In the genomic region with DNA sequence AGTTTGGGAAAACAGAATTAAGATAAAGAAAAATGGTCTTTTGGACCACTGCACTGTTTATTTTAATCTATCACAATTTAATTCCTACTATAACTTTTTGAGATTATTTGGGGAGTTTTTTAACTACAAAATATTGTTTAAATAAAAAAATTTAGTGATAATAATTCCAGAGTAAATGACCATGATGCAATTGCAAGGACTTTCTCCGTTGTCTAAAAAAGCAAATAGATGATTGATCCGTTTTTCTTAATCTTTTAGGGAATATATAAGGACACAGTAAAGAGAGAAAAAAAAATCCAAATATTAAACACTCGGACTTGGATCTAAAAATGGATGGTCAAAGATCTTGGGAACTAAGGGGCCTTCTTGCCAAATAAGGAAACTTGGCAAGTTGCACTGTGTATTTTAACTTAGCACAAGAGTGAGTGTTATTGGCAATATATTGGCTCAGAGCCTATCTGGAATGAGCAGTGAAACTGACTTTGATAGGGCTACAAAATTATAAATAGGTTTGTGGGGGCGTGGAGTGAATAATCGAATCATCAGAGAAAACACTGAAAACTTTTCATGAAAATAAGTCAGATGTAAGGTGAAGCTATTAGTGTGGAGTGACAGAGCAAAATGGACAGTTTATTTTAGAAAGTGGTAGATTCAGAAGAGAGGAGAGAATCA, we compare ENCODE assay signal across 1 cellular context.
TF ChIP-seq lines count a peak whose summit lies in the region.

No MANE protein-coding gene starts in this region.

TF ChIP-seq in K562, 482 proteins besides CTCF, POLR2A, EP300 and RAD21 (continued from another document and continues in another):
- TF ChIP-seq, protein P1, sequence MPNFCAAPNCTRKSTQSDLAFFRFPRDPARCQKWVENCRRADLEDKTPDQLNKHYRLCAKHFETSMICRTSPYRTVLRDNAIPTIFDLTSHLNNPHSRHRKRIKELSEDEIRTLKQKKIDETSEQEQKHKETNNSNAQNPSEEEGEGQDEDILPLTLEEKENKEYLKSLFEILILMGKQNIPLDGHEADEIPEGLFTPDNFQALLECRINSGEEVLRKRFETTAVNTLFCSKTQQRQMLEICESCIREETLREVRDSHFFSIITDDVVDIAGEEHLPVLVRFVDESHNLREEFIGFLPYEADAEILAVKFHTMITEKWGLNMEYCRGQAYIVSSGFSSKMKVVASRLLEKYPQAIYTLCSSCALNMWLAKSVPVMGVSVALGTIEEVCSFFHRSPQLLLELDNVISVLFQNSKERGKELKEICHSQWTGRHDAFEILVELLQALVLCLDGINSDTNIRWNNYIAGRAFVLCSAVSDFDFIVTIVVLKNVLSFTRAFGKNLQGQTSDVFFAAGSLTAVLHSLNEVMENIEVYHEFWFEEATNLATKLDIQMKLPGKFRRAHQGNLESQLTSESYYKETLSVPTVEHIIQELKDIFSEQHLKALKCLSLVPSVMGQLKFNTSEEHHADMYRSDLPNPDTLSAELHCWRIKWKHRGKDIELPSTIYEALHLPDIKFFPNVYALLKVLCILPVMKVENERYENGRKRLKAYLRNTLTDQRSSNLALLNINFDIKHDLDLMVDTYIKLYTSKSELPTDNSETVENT (CRISPR knock-in tag; IDR thresholded peaks at IDR 0.05) = no peak
- TF ChIP-seq BCL6 (CRISPR knock-in tag; IDR thresholded peaks at IDR 0.05) = no peak
- TF ChIP-seq PRMT5 (CRISPR knock-in tag; IDR thresholded peaks at IDR 0.05) = no peak
- TF ChIP-seq, protein P2, sequence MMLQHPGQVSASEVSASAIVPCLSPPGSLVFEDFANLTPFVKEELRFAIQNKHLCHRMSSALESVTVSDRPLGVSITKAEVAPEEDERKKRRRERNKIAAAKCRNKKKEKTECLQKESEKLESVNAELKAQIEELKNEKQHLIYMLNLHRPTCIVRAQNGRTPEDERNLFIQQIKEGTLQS (IDR thresholded peaks at IDR 0.05) = peak; percentile 66; the same call in 1 of the 2 replicates
- TF ChIP-seq, protein P2 (CRISPR knock-in tag; conservative IDR thresholded peaks at IDR 0.05) = no peak
- no peak for TF ChIP-seq ZNF699 (CRISPR knock-in tag; IDR thresholded peaks at IDR 0.05; ENCODE audit: insufficient replicate concordance)
- TF ChIP-seq, protein P3, sequence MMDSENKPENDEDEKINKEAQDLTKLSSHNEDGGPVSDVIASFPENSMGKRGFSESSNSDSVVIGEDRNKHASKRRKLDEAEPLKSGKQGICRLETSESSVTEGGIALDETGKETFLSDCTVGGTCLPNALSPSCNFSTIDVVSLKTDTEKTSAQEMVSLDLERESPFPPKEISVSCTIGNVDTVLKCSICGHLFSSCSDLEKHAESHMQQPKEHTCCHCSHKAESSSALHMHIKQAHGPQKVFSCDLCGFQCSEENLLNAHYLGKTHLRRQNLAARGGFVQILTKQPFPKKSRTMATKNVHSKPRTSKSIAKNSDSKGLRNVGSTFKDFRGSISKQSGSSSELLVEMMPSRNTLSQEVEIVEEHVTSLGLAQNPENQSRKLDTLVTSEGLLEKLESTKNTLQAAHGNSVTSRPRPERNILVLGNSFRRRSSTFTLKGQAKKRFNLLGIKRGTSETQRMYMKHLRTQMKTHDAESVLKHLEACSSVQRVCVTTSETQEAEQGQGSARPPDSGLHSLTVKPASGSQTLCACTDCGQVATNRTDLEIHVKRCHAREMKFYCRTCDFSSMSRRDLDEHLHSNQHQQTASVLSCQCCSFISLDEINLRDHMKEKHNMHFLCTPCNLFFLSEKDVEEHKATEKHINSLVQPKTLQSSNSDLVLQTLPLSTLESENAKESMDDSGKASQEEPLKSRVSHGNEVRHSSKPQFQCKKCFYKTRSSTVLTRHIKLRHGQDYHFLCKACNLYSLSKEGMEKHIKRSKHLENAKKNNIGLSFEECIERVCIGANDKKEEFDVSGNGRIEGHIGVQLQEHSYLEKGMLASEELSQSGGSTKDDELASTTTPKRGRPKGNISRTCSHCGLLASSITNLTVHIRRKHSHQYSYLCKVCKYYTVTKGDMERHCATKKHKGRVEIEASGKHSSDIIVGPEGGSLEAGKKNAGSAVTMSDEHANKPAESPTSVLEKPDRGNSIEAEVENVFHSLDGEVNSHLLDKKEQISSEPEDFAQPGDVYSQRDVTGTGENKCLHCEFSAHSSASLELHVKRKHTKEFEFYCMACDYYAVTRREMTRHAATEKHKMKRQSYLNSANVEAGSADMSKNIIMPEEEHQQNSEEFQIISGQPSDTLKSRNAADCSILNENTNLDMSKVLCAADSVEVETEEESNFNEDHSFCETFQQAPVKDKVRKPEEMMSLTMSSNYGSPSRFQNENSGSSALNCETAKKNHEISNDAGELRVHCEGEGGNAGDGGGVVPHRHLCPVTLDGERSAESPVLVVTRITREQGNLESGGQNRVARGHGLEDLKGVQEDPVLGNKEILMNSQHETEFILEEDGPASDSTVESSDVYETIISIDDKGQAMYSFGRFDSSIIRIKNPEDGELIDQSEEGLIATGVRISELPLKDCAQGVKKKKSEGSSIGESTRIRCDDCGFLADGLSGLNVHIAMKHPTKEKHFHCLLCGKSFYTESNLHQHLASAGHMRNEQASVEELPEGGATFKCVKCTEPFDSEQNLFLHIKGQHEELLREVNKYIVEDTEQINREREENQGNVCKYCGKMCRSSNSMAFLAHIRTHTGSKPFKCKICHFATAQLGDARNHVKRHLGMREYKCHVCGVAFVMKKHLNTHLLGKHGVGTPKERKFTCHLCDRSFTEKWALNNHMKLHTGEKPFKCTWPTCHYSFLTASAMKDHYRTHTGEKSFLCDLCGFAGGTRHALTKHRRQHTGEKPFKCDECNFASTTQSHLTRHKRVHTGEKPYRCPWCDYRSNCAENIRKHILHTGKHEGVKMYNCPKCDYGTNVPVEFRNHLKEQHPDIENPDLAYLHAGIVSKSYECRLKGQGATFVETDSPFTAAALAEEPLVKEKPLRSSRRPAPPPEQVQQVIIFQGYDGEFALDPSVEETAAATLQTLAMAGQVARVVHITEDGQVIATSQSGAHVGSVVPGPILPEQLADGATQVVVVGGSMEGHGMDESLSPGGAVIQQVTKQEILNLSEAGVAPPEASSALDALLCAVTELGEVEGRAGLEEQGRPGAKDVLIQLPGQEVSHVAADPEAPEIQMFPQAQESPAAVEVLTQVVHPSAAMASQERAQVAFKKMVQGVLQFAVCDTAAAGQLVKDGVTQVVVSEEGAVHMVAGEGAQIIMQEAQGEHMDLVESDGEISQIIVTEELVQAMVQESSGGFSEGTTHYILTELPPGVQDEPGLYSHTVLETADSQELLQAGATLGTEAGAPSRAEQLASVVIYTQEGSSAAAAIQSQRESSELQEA (IDR thresholded peaks at IDR 0.05; ENCODE audit: low read depth) = no peak
- TF ChIP-seq HLTF (IDR thresholded peaks at IDR 0.05) = no peak
- TF ChIP-seq, protein P4, sequence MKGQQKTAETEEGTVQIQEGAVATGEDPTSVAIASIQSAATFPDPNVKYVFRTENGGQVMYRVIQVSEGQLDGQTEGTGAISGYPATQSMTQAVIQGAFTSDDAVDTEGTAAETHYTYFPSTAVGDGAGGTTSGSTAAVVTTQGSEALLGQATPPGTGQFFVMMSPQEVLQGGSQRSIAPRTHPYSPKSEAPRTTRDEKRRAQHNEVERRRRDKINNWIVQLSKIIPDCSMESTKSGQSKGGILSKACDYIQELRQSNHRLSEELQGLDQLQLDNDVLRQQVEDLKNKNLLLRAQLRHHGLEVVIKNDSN (CRISPR knock-in tag; IDR thresholded peaks at IDR 0.05) = no peak
- TF ChIP-seq CEBPG (CRISPR knock-in tag; IDR thresholded peaks at IDR 0.05) = no peak
- TF ChIP-seq CEBPG (tag; conservative IDR thresholded peaks at IDR 0.05 in 1 of 2, IDR thresholded peaks at IDR 0.05 in 1 of 2) = peak; percentile 15 to 76; a peak in 2 of 4 replicates
- peak; percentile 25; the same call in 1 of the 2 replicates for TF ChIP-seq TCF3 (CRISPR knock-in tag; IDR thresholded peaks at IDR 0.05)
- no peak for TF ChIP-seq ETV6 (IDR thresholded peaks at IDR 0.05; ENCODE audit: borderline replicate concordance in 1 of 2, low read depth in 2 of 2, low read length in 1 of 2)
- no peak for TF ChIP-seq ETV6 (CRISPR knock-in tag; IDR thresholded peaks at IDR 0.05; ENCODE audit: borderline replicate concordance)
- TF ChIP-seq, protein P5, sequence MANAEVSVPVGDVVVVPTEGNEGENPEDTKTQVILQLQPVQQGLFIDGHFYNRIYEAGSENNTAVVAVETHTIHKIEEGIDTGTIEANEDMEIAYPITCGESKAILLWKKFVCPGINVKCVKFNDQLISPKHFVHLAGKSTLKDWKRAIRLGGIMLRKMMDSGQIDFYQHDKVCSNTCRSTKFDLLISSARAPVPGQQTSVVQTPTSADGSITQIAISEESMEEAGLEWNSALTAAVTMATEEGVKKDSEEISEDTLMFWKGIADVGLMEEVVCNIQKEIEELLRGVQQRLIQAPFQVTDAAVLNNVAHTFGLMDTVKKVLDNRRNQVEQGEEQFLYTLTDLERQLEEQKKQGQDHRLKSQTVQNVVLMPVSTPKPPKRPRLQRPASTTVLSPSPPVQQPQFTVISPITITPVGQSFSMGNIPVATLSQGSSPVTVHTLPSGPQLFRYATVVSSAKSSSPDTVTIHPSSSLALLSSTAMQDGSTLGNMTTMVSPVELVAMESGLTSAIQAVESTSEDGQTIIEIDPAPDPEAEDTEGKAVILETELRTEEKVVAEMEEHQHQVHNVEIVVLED (CRISPR knock-in tag; IDR thresholded peaks at IDR 0.05) = no peak
- no peak for TF ChIP-seq CBFB (CRISPR knock-in tag; IDR thresholded peaks at IDR 0.05)
- TF ChIP-seq, protein P6, sequence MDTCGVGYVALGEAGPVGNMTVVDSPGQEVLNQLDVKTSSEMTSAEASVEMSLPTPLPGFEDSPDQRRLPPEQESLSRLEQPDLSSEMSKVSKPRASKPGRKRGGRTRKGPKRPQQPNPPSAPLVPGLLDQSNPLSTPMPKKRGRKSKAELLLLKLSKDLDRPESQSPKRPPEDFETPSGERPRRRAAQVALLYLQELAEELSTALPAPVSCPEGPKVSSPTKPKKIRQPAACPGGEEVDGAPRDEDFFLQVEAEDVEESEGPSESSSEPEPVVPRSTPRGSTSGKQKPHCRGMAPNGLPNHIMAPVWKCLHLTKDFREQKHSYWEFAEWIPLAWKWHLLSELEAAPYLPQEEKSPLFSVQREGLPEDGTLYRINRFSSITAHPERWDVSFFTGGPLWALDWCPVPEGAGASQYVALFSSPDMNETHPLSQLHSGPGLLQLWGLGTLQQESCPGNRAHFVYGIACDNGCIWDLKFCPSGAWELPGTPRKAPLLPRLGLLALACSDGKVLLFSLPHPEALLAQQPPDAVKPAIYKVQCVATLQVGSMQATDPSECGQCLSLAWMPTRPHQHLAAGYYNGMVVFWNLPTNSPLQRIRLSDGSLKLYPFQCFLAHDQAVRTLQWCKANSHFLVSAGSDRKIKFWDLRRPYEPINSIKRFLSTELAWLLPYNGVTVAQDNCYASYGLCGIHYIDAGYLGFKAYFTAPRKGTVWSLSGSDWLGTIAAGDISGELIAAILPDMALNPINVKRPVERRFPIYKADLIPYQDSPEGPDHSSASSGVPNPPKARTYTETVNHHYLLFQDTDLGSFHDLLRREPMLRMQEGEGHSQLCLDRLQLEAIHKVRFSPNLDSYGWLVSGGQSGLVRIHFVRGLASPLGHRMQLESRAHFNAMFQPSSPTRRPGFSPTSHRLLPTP (IDR thresholded peaks at IDR 0.05; ENCODE audit: borderline replicate concordance, extremely low read depth, insufficient read length) = no peak
- TF ChIP-seq ZNF445 (CRISPR knock-in tag; IDR thresholded peaks at IDR 0.05; ENCODE audit: low read depth) = no peak
- no peak for TF ChIP-seq KDM1A (IDR thresholded peaks at IDR 0.05)
- TF ChIP-seq BRD9 (IDR thresholded peaks at IDR 0.05; ENCODE audit: low read depth, partially characterized antibody) = no peak
- TF ChIP-seq, protein P7, sequence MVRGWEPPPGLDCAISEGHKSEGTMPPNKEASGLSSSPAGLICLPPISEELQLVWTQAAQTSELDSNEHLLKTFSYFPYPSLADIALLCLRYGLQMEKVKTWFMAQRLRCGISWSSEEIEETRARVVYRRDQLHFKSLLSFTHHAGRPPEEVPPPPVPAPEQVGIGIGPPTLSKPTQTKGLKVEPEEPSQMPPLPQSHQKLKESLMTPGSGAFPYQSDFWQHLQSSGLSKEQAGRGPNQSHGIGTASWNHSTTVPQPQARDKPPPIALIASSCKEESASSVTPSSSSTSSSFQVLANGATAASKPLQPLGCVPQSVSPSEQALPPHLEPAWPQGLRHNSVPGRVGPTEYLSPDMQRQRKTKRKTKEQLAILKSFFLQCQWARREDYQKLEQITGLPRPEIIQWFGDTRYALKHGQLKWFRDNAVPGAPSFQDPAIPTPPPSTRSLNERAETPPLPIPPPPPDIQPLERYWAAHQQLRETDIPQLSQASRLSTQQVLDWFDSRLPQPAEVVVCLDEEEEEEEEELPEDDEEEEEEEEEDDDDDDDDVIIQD (CRISPR knock-in tag; IDR thresholded peaks at IDR 0.05) = no peak
- no peak for TF ChIP-seq HDAC6 (IDR thresholded peaks at IDR 0.05; ENCODE audit: low read depth, low read length)
- no peak for TF ChIP-seq TEAD1 (CRISPR knock-in tag; IDR thresholded peaks at IDR 0.05)
- TF ChIP-seq TBL1XR1 (IDR thresholded peaks at IDR 0.05; ENCODE audit: low read length in 2 of 2) = no peak
- no peak for TF ChIP-seq MBD2 (IDR thresholded peaks at IDR 0.05; ENCODE audit: borderline replicate concordance, low read depth)
- TF ChIP-seq NFATC3 (IDR thresholded peaks at IDR 0.05) = no peak
- TF ChIP-seq ZSCAN29 (IDR thresholded peaks at IDR 0.05) = no peak
- TF ChIP-seq, protein P8, sequence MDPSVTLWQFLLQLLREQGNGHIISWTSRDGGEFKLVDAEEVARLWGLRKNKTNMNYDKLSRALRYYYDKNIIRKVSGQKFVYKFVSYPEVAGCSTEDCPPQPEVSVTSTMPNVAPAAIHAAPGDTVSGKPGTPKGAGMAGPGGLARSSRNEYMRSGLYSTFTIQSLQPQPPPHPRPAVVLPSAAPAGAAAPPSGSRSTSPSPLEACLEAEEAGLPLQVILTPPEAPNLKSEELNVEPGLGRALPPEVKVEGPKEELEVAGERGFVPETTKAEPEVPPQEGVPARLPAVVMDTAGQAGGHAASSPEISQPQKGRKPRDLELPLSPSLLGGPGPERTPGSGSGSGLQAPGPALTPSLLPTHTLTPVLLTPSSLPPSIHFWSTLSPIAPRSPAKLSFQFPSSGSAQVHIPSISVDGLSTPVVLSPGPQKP (CRISPR knock-in tag; IDR thresholded peaks at IDR 0.05) = no peak
- TF ChIP-seq ZNF436 (CRISPR knock-in tag; IDR thresholded peaks at IDR 0.05) = no peak
- no peak for TF ChIP-seq RFX1 (IDR thresholded peaks at IDR 0.05)
- TF ChIP-seq, protein P9, sequence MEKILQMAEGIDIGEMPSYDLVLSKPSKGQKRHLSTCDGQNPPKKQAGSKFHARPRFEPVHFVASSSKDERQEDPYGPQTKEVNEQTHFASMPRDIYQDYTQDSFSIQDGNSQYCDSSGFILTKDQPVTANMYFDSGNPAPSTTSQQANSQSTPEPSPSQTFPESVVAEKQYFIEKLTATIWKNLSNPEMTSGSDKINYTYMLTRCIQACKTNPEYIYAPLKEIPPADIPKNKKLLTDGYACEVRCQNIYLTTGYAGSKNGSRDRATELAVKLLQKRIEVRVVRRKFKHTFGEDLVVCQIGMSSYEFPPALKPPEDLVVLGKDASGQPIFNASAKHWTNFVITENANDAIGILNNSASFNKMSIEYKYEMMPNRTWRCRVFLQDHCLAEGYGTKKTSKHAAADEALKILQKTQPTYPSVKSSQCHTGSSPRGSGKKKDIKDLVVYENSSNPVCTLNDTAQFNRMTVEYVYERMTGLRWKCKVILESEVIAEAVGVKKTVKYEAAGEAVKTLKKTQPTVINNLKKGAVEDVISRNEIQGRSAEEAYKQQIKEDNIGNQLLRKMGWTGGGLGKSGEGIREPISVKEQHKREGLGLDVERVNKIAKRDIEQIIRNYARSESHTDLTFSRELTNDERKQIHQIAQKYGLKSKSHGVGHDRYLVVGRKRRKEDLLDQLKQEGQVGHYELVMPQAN (IDR thresholded peaks at IDR 0.05; ENCODE audit: borderline replicate concordance) = no peak
